In the genomic region with DNA sequence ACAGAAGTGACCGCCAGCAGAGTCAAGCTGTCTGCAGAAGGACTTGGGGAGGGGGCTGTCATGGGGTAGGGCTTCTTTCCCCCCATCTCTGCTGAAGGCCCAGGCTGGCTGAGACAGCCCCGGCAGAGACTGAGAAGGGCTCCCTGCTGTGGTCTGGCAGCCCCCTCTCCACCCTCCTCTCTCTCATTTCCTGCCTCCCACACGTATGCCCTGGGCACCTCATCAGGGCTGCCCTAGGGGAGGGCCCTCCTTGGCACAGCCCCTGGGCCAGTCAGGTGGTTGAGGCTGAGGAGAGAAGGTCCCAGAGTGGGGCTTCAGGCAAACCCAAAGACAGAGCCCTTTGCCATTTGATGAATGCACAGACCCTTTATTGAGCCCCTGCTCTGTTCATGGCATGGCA, we compare ENCODE assay signal across 22 cellular contexts. TPM values are rescaled to one million over a fixed set of nuclear protein-coding genes. Genes with fewer than 3 reads are reported as not detected.
"Had no signal": no experiment of that assay in that cellular context is flagged by ENCODE, and none has a peak within 500 bp of the region (broad histone marks: within the 10 kb centered on the region; RNA-seq: fewer than 3 reads in every experiment).

No MANE protein-coding gene starts in this region.

- H3K4me2 ChIP-seq: hepatocyte had no signal

- H3K9me3 Mint-ChIP-seq: activated naive CD4-positive, alpha-beta T cell treated with anti-CD3 and anti-CD28 coated beads for 36 hours; activated naive CD8-positive, alpha-beta T cell treated with anti-CD3 and anti-CD28 coated beads, Interleukin-2, amount 50 U/mL, for 24 hours; activated T-helper 2 cell treated with anti-CD3 and anti-CD28 coated beads, Interferon-gamma antibody, Interleukin-2, Interleukin-4, amounts not matched to agents 10 μg/mL and 5 μg/mL and 100 μg/mL, durations not matched to agents 14 hours and 24 hours and 36 hours; endodermal cell; memory B cell; nephron; stimulated activated naive CD8-positive, alpha-beta T cell treated with anti-CD3 and anti-CD28 coated beads, Interleukin-15, Interleukin-2, amounts not matched to agents 100 ng/mL and 50 ng/mL, for 24 hours had no signal

- H3K79me2 ChIP-seq: hepatocyte had no signal

- H3K9me3 ChIP-seq: ascending aorta, left lung, right atrium auricular region, upper lobe of left lung had no signal

- H2AFZ ChIP-seq: hepatocyte had no signal

- H3K4me3 ChIP-seq: ascending aorta, hepatocyte, left lung, right atrium auricular region, upper lobe of left lung had no signal

- DNase-seq: activated CD4-positive, alpha-beta T cell treated with anti-CD3 and anti-CD28 coated beads, Interleukin-2, amount 50 U/mL, for 4 hours; activated CD4-positive, CD25-positive, alpha-beta regulatory T cell treated with anti-CD3 and anti-CD28 coated beads, Interleukin-2, amount 50 U/mL, for 72 hours; activated CD8-positive, alpha-beta memory T cell treated with anti-CD3 and anti-CD28 coated beads, Interleukin-2, amount 10 ng/mL, durations not matched to agents 7 days and 5 days; activated naive CD4-positive, alpha-beta T cell treated with anti-CD3 and anti-CD28 coated beads for 36 hours; activated naive CD8-positive, alpha-beta T cell treated with anti-CD3 and anti-CD28 coated beads, Interleukin-2, amount 50 U/mL, for 24 hours; activated T-cell treated with anti-CD3 and anti-CD28 coated beads, Interleukin-2, amount 50 U/mL, for 1 hour; endodermal cell; left lung; small intestine; stimulated activated CD4-positive, alpha-beta T cell treated with anti-CD3 and anti-CD28 coated beads, Interleukin-4, amount 100 ng/mL, for 24 hours; T-helper 1 cell; T1000; upper lobe of left lung had no signal

- H3K27me3 ChIP-seq: ascending aorta, dorsolateral prefrontal cortex, right atrium auricular region had no signal

- H3K36me3 Mint-ChIP-seq: activated CD8-positive, alpha-beta memory T cell treated with anti-CD3 and anti-CD28 coated beads, Interleukin-2, amount 10 ng/mL, durations not matched to agents 7 days and 5 days; memory B cell had no signal

- H3K27ac ChIP-seq: ascending aorta, hepatocyte, left lung, upper lobe of left lung had no signal

- H3K36me3 ChIP-seq: left lung, right atrium auricular region, upper lobe of left lung had no signal

- H3K4me3 Mint-ChIP-seq: activated CD8-positive, alpha-beta memory T cell treated with anti-CD3 and anti-CD28 coated beads, Interleukin-2, amount 10 ng/mL, durations not matched to agents 7 days and 5 days; activated naive CD4-positive, alpha-beta T cell treated with anti-CD3 and anti-CD28 coated beads for 36 hours; activated naive CD8-positive, alpha-beta T cell treated with anti-CD3 and anti-CD28 coated beads, Interleukin-2, amount 50 U/mL, for 24 hours; endodermal cell; memory B cell; stimulated activated naive CD8-positive, alpha-beta T cell treated with anti-CD3 and anti-CD28 coated beads, Interleukin-15, Interleukin-2, amounts not matched to agents 100 ng/mL and 50 ng/mL, for 24 hours had no signal

- ATAC-seq: activated CD8-positive, alpha-beta memory T cell treated with anti-CD3 and anti-CD28 coated beads, Interleukin-2, amount 10 ng/mL, durations not matched to agents 7 days and 5 days; activated naive CD8-positive, alpha-beta T cell treated with anti-CD3 and anti-CD28 coated beads, Interleukin-2, amount 50 U/mL, for 24 hours; left lung had no signal

- H3K27ac Mint-ChIP-seq: activated CD8-positive, alpha-beta memory T cell treated with anti-CD3 and anti-CD28 coated beads, Interleukin-2, amount 10 ng/mL, durations not matched to agents 7 days and 5 days; activated naive CD4-positive, alpha-beta T cell treated with anti-CD3 and anti-CD28 coated beads for 36 hours; activated naive CD8-positive, alpha-beta T cell treated with anti-CD3 and anti-CD28 coated beads, Interleukin-2, amount 50 U/mL, for 24 hours; activated T-helper 2 cell treated with anti-CD3 and anti-CD28 coated beads, Interferon-gamma antibody, Interleukin-2, Interleukin-4, amounts not matched to agents 10 μg/mL and 5 μg/mL and 100 μg/mL, durations not matched to agents 14 hours and 24 hours and 36 hours; endodermal cell; memory B cell; nephron; progenitor cell of endocrine pancreas; stimulated activated naive CD8-positive, alpha-beta T cell treated with anti-CD3 and anti-CD28 coated beads, Interleukin-15, Interleukin-2, amounts not matched to agents 100 ng/mL and 50 ng/mL, for 24 hours had no signal

RNA-seq across cellular contexts. Expression of a gene that starts 3.6 kb away (rescaled TPM):
- total RNA-seq: activated naive CD4-positive, alpha-beta T cell treated with anti-CD3 and anti-CD28 coated beads for 36 hours; activated T-helper 2 cell treated with anti-CD3 and anti-CD28 coated beads, Interferon-gamma antibody, Interleukin-2, Interleukin-4, amounts not matched to agents 10 μg/mL and 5 μg/mL and 100 μg/mL, durations not matched to agents 14 hours and 24 hours and 36 hours had no signal
